Comparison of ENCODE assay signal across 10 cellular contexts in genomic region chr12:52279683-52280318, GRCh38. TPM values are rescaled to one million over a fixed set of nuclear protein-coding genes. Genes with fewer than 3 reads are reported as not detected.
DNase-seq lines count a peak whose midpoint lies in the region; ATAC-seq, FAIRE-seq and TF ChIP-seq lines count a peak whose summit lies in the region.
"Had no signal": no experiment of that assay in that cellular context is flagged by ENCODE, and none has a peak within 500 bp of the region (broad histone marks: within the 10 kb centered on the region; RNA-seq: fewer than 3 reads in every experiment).

No MANE protein-coding gene starts in this region.

- no peak for ATAC-seq in pancreas
- ATAC-seq in HG02759 (IDR thresholded peaks at IDR 0.05; ENCODE audit: unreplicated experiment): no peak

- H3F3A ChIP-seq in PC-9 (ENCODE audit: insufficient read depth, low read depth): peaks cover 49% of the 10 kb centered on the region

- TF ChIP-seq POLR2A in uterus (IDR thresholded peaks at IDR 0.05): no peak

- no peak for FAIRE-seq in pancreas (lab: Jason Lieb, UNC)

- H3K9me3 ChIP-seq in PC-9 (ENCODE audit: insufficient read depth, low read depth) (no peaks in the 10 kb centered on the region), esophagus (ENCODE audit: control insufficient read depth in 2 of 2, insufficient read depth in 1 of 2, low read depth in 1 of 2, low read length in 1 of 2) (no peaks in the 10 kb centered on the region), pancreas (no peaks in the 10 kb centered on the region), uterus (no peaks in the 10 kb centered on the region)
- H3K9me3 ChIP-seq: right lobe of liver had no signal

- H3K9me2 ChIP-seq in PC-9 (ENCODE audit: insufficient read depth): no peaks in the 10 kb centered on the region

- no peaks in the 10 kb centered on the region for H4K20me1 ChIP-seq in PC-9 (ENCODE audit: insufficient read depth)

- DNase-seq in PC-9 (peak; percentile 65 to 84), pancreas (peak in 1 of 6 donors; percentile 10), Kasumi-1 (lab: John Stamatoyannopoulos, UW) (no peak), SIG-M5 treated with dmso at 0.1 percent for 504 hours (lab: John Stamatoyannopoulos, UW; ENCODE audit: unreplicated experiment) (no peak), uterus (no peak)

- POLR2A ChIA-PET in PC-9 (lab: Charles Lee; ENCODE audit: unreplicated experiment): interaction anchor here (0.5 to 4.0 kb wide), 20 partner anchors 17 to 899 kb away, joined by 3 to 51 read pairs (median 4); partner anchors contain the start of gene KRT80

- CTCF ChIA-PET in PC-9 (lab: Charles Lee): interaction anchor here (0.6 to 3.7 kb wide), 13 partner anchors 27 to 606 kb away, joined by 3 to 23 read pairs (median 4); no protein-coding TSS in a partner anchor

- peak overlapping the region; percentile 100 for H3K4me2 ChIP-seq in PC-9

- TSS peak; percentile 90 for BruUV-seq in PC-9 (replicated peaks; lab: Mats Ljungman, UMichigan)

- peaks cover 45% of the 10 kb centered on the region for H3K4me1 ChIP-seq in ACC112 (ENCODE audit: control insufficient read depth, insufficient read depth, low read length, unreplicated experiment)
- H3K4me1 ChIP-seq in PC-9 (replicated peaks; ENCODE audit: insufficient read depth): peaks cover 71% of the 10 kb centered on the region
- peaks cover 0 to 9% of the 10 kb centered on the region in 2 donors for H3K4me1 ChIP-seq in esophagus (ENCODE audit: control insufficient read depth in 2 of 2, insufficient read depth in 2 of 2, low read length in 1 of 2)
- H3K4me1 ChIP-seq in pancreas: peaks cover 0 to 20% (median 4%) of the 10 kb centered on the region in 3 donors
- no peaks in the 10 kb centered on the region for H3K4me1 ChIP-seq in uterus
- H3K4me1 ChIP-seq: right lobe of liver had no signal

- H3K27me3 ChIP-seq in ACC112 (ENCODE audit: insufficient read depth, low read length) (no peaks in the 10 kb centered on the region), PC-9 (ENCODE audit: insufficient read depth, low read depth) (no peaks in the 10 kb centered on the region), esophagus (ENCODE audit: control insufficient read depth in 1 of 2, insufficient read depth in 2 of 2, low read length in 2 of 2) (no peaks in the 10 kb centered on the region), pancreas (no peaks in the 10 kb centered on the region), uterus (no peaks in the 10 kb centered on the region)
- H3K27me3 ChIP-seq: right lobe of liver had no signal

- TF ChIP-seq CTCF in PC-9 (conservative IDR thresholded peaks at IDR 0.05) (no peak), pancreas (IDR thresholded peaks at IDR 0.05) (no peak), uterus (IDR thresholded peaks at IDR 0.05) (no peak)

- H3K36me3 ChIP-seq in ACC112 (ENCODE audit: insufficient read depth, low read length) (no peaks in the 10 kb centered on the region), PC-9 (ENCODE audit: low read depth) (no peaks in the 10 kb centered on the region), esophagus (ENCODE audit: control insufficient read depth in 2 of 2, insufficient read depth in 2 of 2, low read length in 1 of 2) (no peaks in the 10 kb centered on the region), pancreas (no peaks in the 10 kb centered on the region), uterus (no peaks in the 10 kb centered on the region)
- H3K36me3 ChIP-seq: right lobe of liver had no signal

- H2AFZ ChIP-seq in ACC112 (ENCODE audit: low read length, unreplicated experiment): no peak overlapping the region
- H2AFZ ChIP-seq in PC-9: no peak overlapping the region

- intact Hi-C loops in PC-9 (cut with micrococcal nuclease; ENCODE audit: unreplicated experiment) (loop anchor here (1.0 to 5.0 kb wide), 9 partner anchors 27 to 692 kb away; no protein-coding TSS in a partner anchor), pancreas (cut with DNase I) (loop anchor here in 1 of 3 donors (10.0 kb wide), 1 partner anchor 65 kb away; no protein-coding TSS in a partner anchor), uterus (cut with DNase I; ENCODE audit: low total_unique reads) (no loop called here)

- H3K27ac ChIP-seq in ACC112 (ENCODE audit: low read depth, low read length) (peak overlapping the region; percentile 100), PC-9 (peak overlapping the region; percentile 100), esophagus (ENCODE audit: low read depth in 2 of 2, low read length in 1 of 2) (peak overlapping the region; percentile 64 to 89), pancreas (peak overlapping the region; percentile 36 to 77 (median 67)), uterus (peak overlapping the region in 1 of 2 donors; percentile 49)
- H3K27ac ChIP-seq: right lobe of liver had no signal

- peak overlapping the region; percentile 1; the same call in 1 of the 2 replicates for H3K4me3 ChIP-seq in ACC112 (ENCODE audit: low read depth, low read length)
- peak overlapping the region; percentile 78; the same call in 1 of the 2 replicates for H3K4me3 ChIP-seq in PC-9
- no peak overlapping the region for H3K4me3 ChIP-seq in esophagus (ENCODE audit: low read depth in 1 of 2, low read length in 2 of 2)
- H3K4me3 ChIP-seq in pancreas: no peak overlapping the region
- H3K4me3 ChIP-seq in uterus: no peak overlapping the region
- H3K4me3 ChIP-seq: right lobe of liver had no signal

- no peaks in the 10 kb centered on the region for H3K79me2 ChIP-seq in ACC112 (ENCODE audit: control insufficient read depth, insufficient read depth, low read length, unreplicated experiment)
- H3K79me2 ChIP-seq in PC-9 (ENCODE audit: low read depth): no peaks in the 10 kb centered on the region

- WGBS in esophagus, 2 donors: 85 to 90% methylated on average over 10 of the region's 10 CpGs
- WGBS in pancreas, 2 donors: 85% methylated on average over 10 of the region's 10 CpGs

RNA-seq across cellular contexts. Expression of gene KRT86, which starts 5.4 kb away (rescaled TPM):
- 2.7 and 5.7 TPM in 2 replicates for total RNA-seq in PC-9 (2021)
- polyA plus RNA-seq in esophagus: under 1 TPM; 0.04 to 0.10 TPM
- total RNA-seq in pancreas: 1 to 10 TPM in 4 of 6 donors, under 1 TPM in 2; 0.60 to 3.3 (median 1.6) TPM
- polyA plus RNA-seq in pancreas: 1 to 10 TPM; 1.5 to 3.2 TPM
- total RNA-seq in uterus: under 1 TPM in 1 of 4 donors, not detected in 3; 0.35 TPM
- total RNA-seq: left cardiac atrium, right lobe of liver had no signal

RNA-seq across cellular contexts. Expression of gene KRT81, which starts 11.5 kb away (rescaled TPM):
- total RNA-seq in PC-9 (2021): 2.5 and 4.3 TPM in 2 replicates
- under 1 TPM; 0.05 to 0.08 TPM for polyA plus RNA-seq in esophagus
- under 1 TPM in 2 of 6 donors, not detected in 4; 0.22 to 0.76 TPM for total RNA-seq in pancreas
- under 1 TPM; 0.38 to 0.66 TPM for polyA plus RNA-seq in pancreas
- not detected for total RNA-seq in uterus
- total RNA-seq: left cardiac atrium had no signal

RNA-seq across cellular contexts. Expression of gene KRT83, which starts 41.4 kb away (rescaled TPM):
- total RNA-seq in PC-9 (2021) (0.43 TPM in 1 of 2 replicates, not detected in the other), pancreas (not detected), uterus (under 1 TPM in 1 of 4 donors, not detected in 3; 0.21 TPM)
- polyA plus RNA-seq in esophagus (not detected), pancreas (not detected)
- total RNA-seq: left cardiac atrium, right lobe of liver had no signal

RNA-seq across cellular contexts. Expression of gene KRT7, which starts 46.8 kb away (rescaled TPM):
- 3,783 and 4,555 TPM in 2 replicates for total RNA-seq in PC-9 (2021)
- polyA plus RNA-seq in esophagus: 100 to 1,000 TPM; 153 to 213 TPM
- 100 to 1,000 TPM in 3 of 6 donors, 10 to 100 TPM in 3; 57.5 to 336 (median 90.6) TPM for total RNA-seq in pancreas
- polyA plus RNA-seq in pancreas: 100 to 1,000 TPM; 111 to 238 TPM
- total RNA-seq in uterus: 10 to 100 TPM in 1 of 4 donors, 1 to 10 TPM in 2, not detected in 1; 2.1 to 51.2 (median 5.1) TPM

Comparison
In these comparisons a context has a peak if more than half of its experiments do, and no peak if none do; other contexts are left out.
1. H3K4me3 ChIP-seq: peak in ACC112 (single experiment) and PC-9 (single experiment); none in esophagus (0 of 2), pancreas (0 of 4) and uterus (0 of 2).
2. DNase-seq: peak in PC-9 (2 of 2); none in Kasumi-1 (0 of 2), SIG-M5 treated with dmso at 0.1 percent for 504 hours (single experiment) and uterus (0 of 2).